Comparison of ENCODE assay signal across 30 cellular contexts in the genomic region with DNA sequence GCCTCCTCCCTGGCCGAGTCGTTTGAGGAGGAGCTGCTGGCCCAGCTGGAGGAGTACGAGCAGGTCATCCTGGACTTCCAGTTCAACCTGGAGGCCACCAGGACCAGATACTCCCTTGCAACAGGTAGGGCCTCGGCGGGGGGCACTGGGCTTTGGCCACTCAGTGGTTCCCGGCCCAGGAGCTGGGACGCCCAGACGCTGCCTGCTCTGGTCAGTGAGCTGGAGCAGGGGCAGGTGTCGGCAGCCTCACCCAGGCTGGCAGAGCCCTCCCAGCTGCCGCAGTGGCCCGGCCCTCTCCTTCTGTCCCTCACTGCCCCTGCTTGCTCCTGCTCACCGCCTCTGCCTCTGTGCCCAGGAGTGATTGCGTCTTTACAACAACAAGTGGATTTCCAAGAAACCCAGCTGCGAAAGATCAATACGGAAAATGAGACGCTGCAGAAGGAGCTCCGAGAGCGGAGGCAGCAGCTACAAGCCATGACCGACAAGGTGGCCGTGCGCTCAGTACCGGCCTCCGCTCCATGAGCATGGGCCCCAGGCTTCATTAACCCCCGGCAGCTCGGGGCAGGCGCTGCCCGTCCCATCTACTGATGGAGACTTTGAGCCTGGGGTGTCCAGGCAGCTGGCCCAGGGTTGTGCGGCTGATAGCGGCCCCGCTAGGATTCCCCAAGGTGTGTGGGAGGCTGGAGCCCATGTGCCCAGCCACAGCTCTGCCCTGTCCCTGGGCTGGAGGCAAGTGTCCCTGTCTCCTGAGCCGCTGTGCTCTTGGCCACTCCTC. TPM values are rescaled to one million over a fixed set of nuclear protein-coding genes. Genes with fewer than 3 reads are reported as not detected.
"Had no signal": no experiment of that assay in that cellular context is flagged by ENCODE, and none has a peak within 500 bp of the region (broad histone marks: within the 10 kb centered on the region; RNA-seq: fewer than 3 reads in every experiment).

No MANE protein-coding gene starts in this region.

- H3K4me1 ChIP-seq: adrenal gland, pancreas, transverse colon, uterus had no signal

- H3K27ac ChIP-seq: adrenal gland, neutrophil, pancreas, psoas muscle, right lobe of liver, skin epidermis, transverse colon, uterus had no signal

- DNase-seq: activated naive CD4-positive, alpha-beta T cell; activated T-cell treated with anti-CD3 and anti-CD28 coated beads, Interleukin-2, amount 50 U/mL, for 4 hours; adrenal gland; central memory CD4-positive, alpha-beta T cell; effector memory CD8-positive, alpha-beta T cell; foreskin melanocyte; hypothalamus; left cardiac atrium; naive thymus-derived CD8-positive, alpha-beta T cell; right lobe of liver; stimulated activated CD4-positive, alpha-beta T cell treated with anti-CD3 and anti-CD28 coated beads, Interleukin-1b, Interleukin-23, amount 100 ng/mL, for 48 hours; stimulated activated naive CD8-positive, alpha-beta T cell treated with anti-CD3 and anti-CD28 coated beads, Interleukin-15, amount 100 ng/mL, for 72 hours; T-helper 1 cell; T1000; transverse colon; uterus had no signal

- FAIRE-seq: astrocyte, colon, endothelial cell of umbilical vein, islet of Langerhans, pancreas had no signal

- H3K27me3 ChIP-seq: pancreas, right lobe of liver, uterus had no signal

- ATAC-seq: activated T-cell treated with anti-CD3 and anti-CD28 coated beads, Interleukin-2, amount 50 U/mL, for 4 hours; effector memory CD8-positive, alpha-beta T cell; naive thymus-derived CD8-positive, alpha-beta T cell; pancreas; psoas muscle; WTC11 had no signal

- H3K36me3 ChIP-seq: adrenal gland, neutrophil, pancreas, right lobe of liver, transverse colon, uterus had no signal

- H3K9me3 ChIP-seq: adrenal gland, neutrophil, pancreas, psoas muscle, right lobe of liver, transverse colon, uterus had no signal

- H3K4me3 ChIP-seq: adrenal gland, lung, pancreas, psoas muscle, right lobe of liver, skin epidermis, transverse colon, uterus had no signal

RNA-seq across cellular contexts. Expression of gene SMIM1, which starts 9.0 kb away (rescaled TPM):
- total RNA-seq: transverse colon had no signal

RNA-seq across cellular contexts. Expression of gene CCDC27, which starts 11.3 kb away (rescaled TPM):
- total RNA-seq: activated T-cell treated with anti-CD3 and anti-CD28 coated beads, Interleukin-2, amount 50 U/mL, for 4 hours; activated T-helper 2 cell treated with anti-CD3 and anti-CD28 coated beads, Interferon-gamma antibody, Interleukin-2, Interleukin-4, amounts not matched to agents 10 μg/mL and 5 μg/mL and 100 μg/mL, durations not matched to agents 14 hours and 24 hours and 36 hours; adrenal gland; astrocyte; dermis microvascular lymphatic vessel endothelial cell; endothelial cell of umbilical vein; esophagus mucosa; left cardiac atrium; lung; mesothelial cell of epicardium; naive thymus-derived CD8-positive, alpha-beta T cell; right lobe of liver; transverse colon; uterus had no signal
- polyA plus RNA-seq: adrenal gland; endothelial cell of umbilical vein; lung; naive thymus-derived CD8-positive, alpha-beta T cell; pancreas had no signal
